Comparison of ENCODE assay signal across 8 cellular contexts in the genomic region with DNA sequence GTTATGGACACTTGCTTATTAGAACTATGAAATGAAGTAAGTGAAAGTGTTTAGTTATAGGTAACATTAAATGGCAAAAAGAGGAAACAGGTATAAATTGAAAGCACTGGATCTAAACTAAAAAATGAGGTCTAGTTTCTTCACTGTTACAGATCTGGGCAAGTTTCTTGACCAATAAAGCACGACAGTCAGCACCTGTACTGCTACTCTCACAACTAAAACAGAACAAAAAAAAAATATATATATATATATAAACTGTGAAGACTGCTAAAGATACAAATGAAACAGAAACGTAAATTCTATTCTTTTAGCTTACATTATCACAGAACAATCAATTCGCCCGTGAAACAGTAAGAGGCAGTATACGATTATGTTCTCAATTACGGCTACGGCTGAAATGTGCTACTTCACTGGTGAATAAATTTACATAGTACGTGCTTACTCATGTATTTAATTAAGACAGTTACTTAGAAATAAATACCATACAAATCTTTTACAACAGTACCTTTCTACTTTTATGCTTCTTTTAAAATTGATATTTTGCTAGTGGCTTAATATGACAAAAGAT. TPM values are rescaled to one million over a fixed set of nuclear protein-coding genes. Genes with fewer than 3 reads are reported as not detected.
DNase-seq lines count a peak whose midpoint lies in the region; ATAC-seq and TF ChIP-seq lines count a peak whose summit lies in the region.

No MANE protein-coding gene starts in this region.

- H3K9me3 ChIP-seq in OCI-LY1 (ENCODE audit: low read length) = no peaks in the 10 kb centered on the region

- H3K27ac ChIP-seq in OCI-LY1 (ENCODE audit: low read depth, low read length, poor library complexity, severe bottlenecking) = no peak overlapping the region

- no peaks in the 10 kb centered on the region for H3F3A ChIP-seq in OCI-LY1 (ENCODE audit: insufficient read depth, low read length)

- H3K36me3 Mint-ChIP-seq in activated CD8-positive, alpha-beta memory T cell treated with anti-CD3 and anti-CD28 coated beads, Interleukin-2, amount 10 ng/mL, durations not matched to agents 7 days and 5 days = peaks cover 10% of the 10 kb centered on the region
- peaks cover 6% of the 10 kb centered on the region for H3K36me3 Mint-ChIP-seq in type B pancreatic cell

- H3K79me2 ChIP-seq in OCI-LY1 (ENCODE audit: insufficient read depth, low read length) = no peaks in the 10 kb centered on the region

- no peak overlapping the region for H3K4me3 ChIP-seq in OCI-LY1 (ENCODE audit: low read depth, low read length, poor library complexity, severe bottlenecking)
- H3K4me3 ChIP-seq in epithelial cell of esophagus (ENCODE audit: low read length) = peak overlapping the region; percentile 24

- no peaks in the 10 kb centered on the region for H3K27me3 Mint-ChIP-seq in activated CD8-positive, alpha-beta memory T cell treated with anti-CD3 and anti-CD28 coated beads, Interleukin-2, amount 10 ng/mL, durations not matched to agents 7 days and 5 days
- H3K27me3 Mint-ChIP-seq in type B pancreatic cell = peaks cover 17% of the 10 kb centered on the region

- CTCF ChIA-PET in activated CD8-positive, alpha-beta memory T cell treated with anti-CD3 and anti-CD28 coated beads, Interleukin-2, amount 10 ng/mL, durations not matched to agents 7 days and 5 days (lab: Charles Lee) = interaction anchor here (0.9 to 2.6 kb wide), 8 partner anchors 101 to 380 kb away, joined by 3 to 16 read pairs (median 4); no protein-coding TSS in a partner anchor

- no peaks in the 10 kb centered on the region for H3K27me3 ChIP-seq in OCI-LY1 (ENCODE audit: insufficient read depth, low read length)

- no peak for DNase-seq in activated CD8-positive, alpha-beta memory T cell treated with anti-CD3 and anti-CD28 coated beads, Interleukin-2, amount 10 ng/mL, durations not matched to agents 7 days and 5 days
- DNase-seq in activated CD8-positive, alpha-beta memory T cell treated with anti-CD3 and anti-CD28 coated beads, Interleukin-2, amount 50 U/mL, for 48 hours = no peak
- DNase-seq in epithelial cell of esophagus (ENCODE audit: low read depth) = peak; percentile 69
- no peak for DNase-seq in type B pancreatic cell (ENCODE audit: extremely low spot score, unreplicated experiment)
- no peak for DNase-seq in NCI-H1105 treated with DMSO at 0.1 percent for 48 hours (lab: John Stamatoyannopoulos, UW)

- H3K4me1 Mint-ChIP-seq in activated CD8-positive, alpha-beta memory T cell treated with anti-CD3 and anti-CD28 coated beads, Interleukin-2, amount 10 ng/mL, durations not matched to agents 7 days and 5 days = peaks cover 42% of the 10 kb centered on the region
- peaks cover 12% of the 10 kb centered on the region for H3K4me1 Mint-ChIP-seq in type B pancreatic cell (ENCODE audit: unreplicated experiment)

- peaks cover 3% of the 10 kb centered on the region; the same call in 1 of the 2 replicates for H3K36me3 ChIP-seq in OCI-LY1 (ENCODE audit: insufficient read depth, low read length)

- H3K9me3 Mint-ChIP-seq in activated CD8-positive, alpha-beta memory T cell treated with anti-CD3 and anti-CD28 coated beads, Interleukin-2, amount 10 ng/mL, durations not matched to agents 7 days and 5 days (ENCODE audit: low read depth) = no peaks in the 10 kb centered on the region
- H3K9me3 Mint-ChIP-seq in type B pancreatic cell = peaks cover 6% of the 10 kb centered on the region

- ATAC-seq in activated CD8-positive, alpha-beta memory T cell treated with anti-CD3 and anti-CD28 coated beads, Interleukin-2, amount 10 ng/mL, durations not matched to agents 7 days and 5 days = no peak
- ATAC-seq in HG02571 (IDR thresholded peaks at IDR 0.05; ENCODE audit: unreplicated experiment) (peak; percentile 32), HG02970 (IDR thresholded peaks at IDR 0.05; ENCODE audit: low FRiP score, unreplicated experiment) (no peak)

- H3K9me2 ChIP-seq in OCI-LY1 (ENCODE audit: low read depth, low read length) = no peaks in the 10 kb centered on the region

- H3K27ac Mint-ChIP-seq in activated CD8-positive, alpha-beta memory T cell treated with anti-CD3 and anti-CD28 coated beads, Interleukin-2, amount 10 ng/mL, durations not matched to agents 7 days and 5 days = peak overlapping the region; percentile 75
- H3K27ac Mint-ChIP-seq in type B pancreatic cell = no peak overlapping the region

- H4K20me1 ChIP-seq in OCI-LY1 (ENCODE audit: insufficient read depth, low read length) = no peaks in the 10 kb centered on the region

- peak; percentile 28; the same call in 1 of the 2 replicates for TF ChIP-seq CTCF in OCI-LY1 (IDR thresholded peaks at IDR 0.05; ENCODE audit: low read length)
- peak; percentile 48 for TF ChIP-seq CTCF in epithelial cell of esophagus (IDR thresholded peaks at IDR 0.05; ENCODE audit: insufficient read depth, low read depth, low read length, missing control alignments)
- no peak for TF ChIP-seq CTCF in type B pancreatic cell (conservative IDR thresholded peaks at IDR 0.05)

- H3K4me2 ChIP-seq in OCI-LY1 (ENCODE audit: low read length) = no peak overlapping the region

- no peak overlapping the region for H2AFZ ChIP-seq in OCI-LY1 (ENCODE audit: low read length)

- H3K4me3 Mint-ChIP-seq in activated CD8-positive, alpha-beta memory T cell treated with anti-CD3 and anti-CD28 coated beads, Interleukin-2, amount 10 ng/mL, durations not matched to agents 7 days and 5 days = peak overlapping the region; percentile 61
- H3K4me3 Mint-ChIP-seq in type B pancreatic cell = peak overlapping the region; percentile 69

- peaks cover 18% of the 10 kb centered on the region for H3K4me1 ChIP-seq in OCI-LY1 (ENCODE audit: insufficient read depth, low read length, severe bottlenecking)

- H3K9ac ChIP-seq in OCI-LY1 (ENCODE audit: low read length) = no peak overlapping the region

RNA-seq across cellular contexts. Expression of a gene that starts 4.2 kb away (rescaled TPM):
- 10 to 100 TPM; 23.8 to 46.3 TPM for total RNA-seq in activated CD8-positive, alpha-beta memory T cell treated with anti-CD3 and anti-CD28 coated beads, Interleukin-2, amount 10 ng/mL, durations not matched to agents 7 days and 5 days
- total RNA-seq in type B pancreatic cell (ENCODE audit: low replicate concordance) = 41.0 and 66.0 TPM in 2 replicates
